In genomic region chr1:165845992-165846748, GRCh38 we compare ENCODE assay signal across 20 cellular contexts. TPM values are rescaled to one million over a fixed set of nuclear protein-coding genes. Genes with fewer than 3 reads are reported as not detected.
DNase-seq lines count a peak whose midpoint lies in the region; ATAC-seq and TF ChIP-seq lines count a peak whose summit lies in the region.
"Had no signal": no experiment of that assay in that cellular context is flagged by ENCODE, and none has a peak within 500 bp of the region (broad histone marks: within the 10 kb centered on the region; RNA-seq: fewer than 3 reads in every experiment).

No MANE protein-coding gene starts in this region.

- H3K27me3 Mint-ChIP-seq in activated naive CD4-positive, alpha-beta T cell treated with anti-CD3 and anti-CD28 coated beads, Interleukin-2, amount 10 ng/mL, durations not matched to agents 7 days and 5 days: no peaks in the 10 kb centered on the region
- no peaks in the 10 kb centered on the region for H3K27me3 Mint-ChIP-seq in nephron progenitor cell (ENCODE audit: low read depth, poor library complexity)
- H3K27me3 Mint-ChIP-seq: dendritic cell treated with granulocyte-macrophage colony-stimulating factor and Interleukin-4, amounts not matched to agents 40 ng/mL and 50 ng/mL, for 4 days had no signal

- peak overlapping the region; percentile 26 for H3K27ac Mint-ChIP-seq in activated naive CD4-positive, alpha-beta T cell treated with anti-CD3 and anti-CD28 coated beads, Interleukin-2, amount 10 ng/mL, durations not matched to agents 7 days and 5 days
- peak overlapping the region; percentile 63 for H3K27ac Mint-ChIP-seq in nephron progenitor cell
- H3K27ac Mint-ChIP-seq: dendritic cell treated with granulocyte-macrophage colony-stimulating factor and Interleukin-4, amounts not matched to agents 40 ng/mL and 50 ng/mL, for 4 days; nephron had no signal

- TF ChIP-seq CTCF in nephron progenitor cell (IDR thresholded peaks at IDR 0.05) (no peak), WERI-Rb-1 (IDR thresholded peaks at IDR 0.05; ENCODE audit: low read depth, low read length) (no peak), foreskin keratinocyte (conservative IDR thresholded peaks at IDR 0.05) (no peak)

- CTCF ChIA-PET in activated naive CD4-positive, alpha-beta T cell treated with anti-CD3 and anti-CD28 coated beads, Interleukin-2, amount 10 ng/mL, durations not matched to agents 7 days and 5 days (lab: Charles Lee): interaction anchor here (1.6 to 2.3 kb wide), 2 partner anchors 18 to 26 kb away, joined by 5 read pairs; no protein-coding TSS in a partner anchor

- DNase-seq in activated naive CD4-positive, alpha-beta T cell treated with anti-CD3 and anti-CD28 coated beads, Interleukin-2, amount 10 ng/mL, durations not matched to agents 7 days and 5 days: no peak
- DNase-seq in activated naive CD4-positive, alpha-beta T cell treated with Interleukin-2 at 50 U/mL for 16 hours: no peak
- DNase-seq in nephron progenitor cell (no peak), WERI-Rb-1 (no peak), foreskin keratinocyte (no peak)
- no peak for DNase-seq in activated effector memory CD4-positive, alpha-beta T cell treated with anti-CD3 and anti-CD28 coated beads, Interleukin-2, amount 50 U/mL, for 16 hours
- DNase-seq: ACHN; Calu3; esophagus squamous epithelium; hypothalamus; left lung; NCI-H146; NCI-H446 treated with DMSO at 0.1 percent for 48 hours; retina; stimulated activated CD4-positive, alpha-beta T cell treated with anti-CD3 and anti-CD28 coated beads, Interleukin-1b, Interleukin-23, amount 100 ng/mL, for 48 hours; thyroid gland had no signal

- no peaks in the 10 kb centered on the region for H3K27me3 ChIP-seq in WERI-Rb-1 (ENCODE audit: insufficient read depth, low read depth, severe bottlenecking)
- H3K27me3 ChIP-seq in foreskin keratinocyte: no peaks in the 10 kb centered on the region
- H3K27me3 ChIP-seq: esophagus squamous epithelium, left lung, thyroid gland had no signal

- peaks cover 1% of the 10 kb centered on the region for H3K9me3 Mint-ChIP-seq in activated naive CD4-positive, alpha-beta T cell treated with anti-CD3 and anti-CD28 coated beads, Interleukin-2, amount 10 ng/mL, durations not matched to agents 7 days and 5 days
- peaks cover 17% of the 10 kb centered on the region for H3K9me3 Mint-ChIP-seq in nephron progenitor cell
- H3K9me3 Mint-ChIP-seq: dendritic cell treated with granulocyte-macrophage colony-stimulating factor and Interleukin-4, amounts not matched to agents 40 ng/mL and 50 ng/mL, for 4 days; nephron had no signal

- H3K4me1 ChIP-seq in foreskin keratinocyte: peaks cover 18% of the 10 kb centered on the region

- H3K4me1 Mint-ChIP-seq in activated naive CD4-positive, alpha-beta T cell treated with anti-CD3 and anti-CD28 coated beads, Interleukin-2, amount 10 ng/mL, durations not matched to agents 7 days and 5 days: peaks cover 53% of the 10 kb centered on the region
- peaks cover 47% of the 10 kb centered on the region for H3K4me1 Mint-ChIP-seq in nephron progenitor cell

- H3K36me3 Mint-ChIP-seq in activated naive CD4-positive, alpha-beta T cell treated with anti-CD3 and anti-CD28 coated beads, Interleukin-2, amount 10 ng/mL, durations not matched to agents 7 days and 5 days: peaks cover 3% of the 10 kb centered on the region
- H3K36me3 Mint-ChIP-seq in nephron progenitor cell (ENCODE audit: low read depth): peaks cover 32% of the 10 kb centered on the region

- no peak overlapping the region for H3K4me3 ChIP-seq in WERI-Rb-1 (ENCODE audit: low read depth, low read length)
- H3K4me3 ChIP-seq: esophagus squamous epithelium, left lung, thyroid gland had no signal

- peak; percentile 36 for ATAC-seq in GM21786 (IDR thresholded peaks at IDR 0.05; ENCODE audit: unreplicated experiment)
- peak; percentile 42 for ATAC-seq in HG03432 (IDR thresholded peaks at IDR 0.05; ENCODE audit: unreplicated experiment)
- no peak for ATAC-seq in foreskin keratinocyte
- ATAC-seq: left lung had no signal

- H3K4me3 Mint-ChIP-seq in activated naive CD4-positive, alpha-beta T cell treated with anti-CD3 and anti-CD28 coated beads, Interleukin-2, amount 10 ng/mL, durations not matched to agents 7 days and 5 days: no peak overlapping the region
- H3K4me3 Mint-ChIP-seq in nephron progenitor cell: no peak overlapping the region
- H3K4me3 Mint-ChIP-seq: dendritic cell treated with granulocyte-macrophage colony-stimulating factor and Interleukin-4, amounts not matched to agents 40 ng/mL and 50 ng/mL, for 4 days; nephron had no signal

- H3K27ac ChIP-seq in WERI-Rb-1: no peak overlapping the region
- H3K27ac ChIP-seq in foreskin keratinocyte: no peak overlapping the region
- H3K27ac ChIP-seq: esophagus squamous epithelium, left lung, thyroid gland had no signal

- no peaks in the 10 kb centered on the region for H3K9me3 ChIP-seq in WERI-Rb-1 (ENCODE audit: severe bottlenecking)
- H3K9me3 ChIP-seq: esophagus squamous epithelium, left lung, thyroid gland had no signal

- H3K36me3 ChIP-seq in WERI-Rb-1: peaks cover 5% of the 10 kb centered on the region; the same call in 1 of the 2 replicates
- H3K36me3 ChIP-seq: esophagus squamous epithelium, left lung, thyroid gland had no signal

RNA-seq across cellular contexts. Expression of gene UCK2, which starts 18.8 kb away (rescaled TPM):
- 84.9 and 92.2 TPM in 2 replicates for total RNA-seq in foreskin keratinocyte
- polyA plus RNA-seq in foreskin keratinocyte: 66.5 and 66.6 TPM in 2 replicates
